Comparison of ENCODE assay signal across 15 cellular contexts in genomic region chr14:101103321-101103901, GRCh38.
DNase-seq lines count a peak whose midpoint lies in the region; ATAC-seq and TF ChIP-seq lines count a peak whose summit lies in the region.
"Had no signal": no experiment of that assay in that cellular context is flagged by ENCODE, and none has a peak within 500 bp of the region (broad histone marks: within the 10 kb centered on the region; RNA-seq: fewer than 3 reads in every experiment).

No MANE protein-coding gene starts in this region.

- H3K56ac ChIP-seq in mesendoderm (ENCODE audit: low read length), result peak overlapping the region; percentile 71

- H3K36me3 Mint-ChIP-seq in endodermal cell (ENCODE audit: low read depth) (peaks cover 17% of the 10 kb centered on the region), HFFc6 (ENCODE audit: low read depth) (no peaks in the 10 kb centered on the region)
- H3K36me3 Mint-ChIP-seq: CD4-positive, CD25-positive, alpha-beta regulatory T cell; immature natural killer cell; memory B cell had no signal

- H3K9me3 Mint-ChIP-seq in endodermal cell, result peaks cover 35% of the 10 kb centered on the region
- H3K9me3 Mint-ChIP-seq in HFFc6, result peaks cover 12% of the 10 kb centered on the region

- no peak overlapping the region for H3K4me2 ChIP-seq in mesendoderm (ENCODE audit: low read length)

- no peak overlapping the region for H3K23ac ChIP-seq in mesendoderm (ENCODE audit: low read length)

- H2BK5ac ChIP-seq in mesendoderm (ENCODE audit: low read length), result peak overlapping the region; percentile 56

- no peak overlapping the region for H2BK15ac ChIP-seq in mesendoderm (replicated peaks; ENCODE audit: low read depth)

- H3K27ac ChIP-seq in endodermal cell (ENCODE audit: low read depth, low read length) (no peak overlapping the region), mesendoderm (ENCODE audit: low read depth, low read length) (no peak overlapping the region), upper lobe of right lung (no peak overlapping the region)
- H3K27ac ChIP-seq: tibial nerve had no signal

- TF ChIP-seq CTCF in endodermal cell (conservative IDR thresholded peaks at IDR 0.05) (peak; percentile 25), upper lobe of right lung (IDR thresholded peaks at IDR 0.05) (no peak), HFFc6 (IDR thresholded peaks at IDR 0.05) (no peak)

- no peak overlapping the region for H4K8ac ChIP-seq in mesendoderm (ENCODE audit: low read depth, low read length)

- no peaks in the 10 kb centered on the region for H3K79me2 ChIP-seq in mesendoderm (ENCODE audit: control insufficient read depth, insufficient read depth, low read length)

- H4K5ac ChIP-seq in mesendoderm (ENCODE audit: low read length), result no peak overlapping the region

- no peak for ATAC-seq in Right ventricle myocardium superior (ENCODE audit: poor library complexity)
- peak; percentile 19 for ATAC-seq in upper lobe of right lung

- H2AK5ac ChIP-seq in mesendoderm (ENCODE audit: low read length), result peak overlapping the region; percentile 97

- DNase-seq in cardiac septum (ENCODE audit: low spot score) (peak; percentile 70), Right ventricle myocardium superior (no peak), endodermal cell (peak; percentile 61), mesendoderm (peak; percentile 52), upper lobe of right lung (peak; percentile 60), HFFc6 (no peak), HuH-7 (ENCODE audit: low spot score) (no peak), COLO829 (ENCODE audit: low spot score) (no peak)
- DNase-seq: CD4-positive, CD25-positive, alpha-beta regulatory T cell; immature natural killer cell; NCI-H146; NCI-H82 had no signal

- no peaks in the 10 kb centered on the region for H3K27me3 ChIP-seq in endodermal cell (ENCODE audit: control insufficient read depth, insufficient read depth, low read length, poor library complexity, severe bottlenecking)
- no peaks in the 10 kb centered on the region for H3K27me3 ChIP-seq in mesendoderm (ENCODE audit: insufficient read depth, low read length, poor library complexity)
- no peaks in the 10 kb centered on the region for H3K27me3 ChIP-seq in upper lobe of right lung
- H3K27me3 ChIP-seq: tibial nerve had no signal

- H3K4me3 Mint-ChIP-seq in endodermal cell (no peak overlapping the region), HFFc6 (no peak overlapping the region)
- H3K4me3 Mint-ChIP-seq: CD4-positive, CD25-positive, alpha-beta regulatory T cell; immature natural killer cell; memory B cell; nephron had no signal

- no peak overlapping the region for H3K27ac Mint-ChIP-seq in endodermal cell
- no peak overlapping the region for H3K27ac Mint-ChIP-seq in HFFc6
- H3K27ac Mint-ChIP-seq: CD4-positive, CD25-positive, alpha-beta regulatory T cell; immature natural killer cell; memory B cell; nephron had no signal

- H3K36me3 ChIP-seq in endodermal cell (ENCODE audit: control insufficient read depth, insufficient read depth, low read length), result peaks cover 5% of the 10 kb centered on the region
- H3K36me3 ChIP-seq in mesendoderm (ENCODE audit: control insufficient read depth, insufficient read depth, low read length), result no peaks in the 10 kb centered on the region
- H3K36me3 ChIP-seq in upper lobe of right lung, result no peaks in the 10 kb centered on the region
- H3K36me3 ChIP-seq: tibial nerve had no signal

- no peak overlapping the region for H2BK120ac ChIP-seq in mesendoderm (ENCODE audit: low read depth, low read length)

- peaks cover 8% of the 10 kb centered on the region for H3K4me1 Mint-ChIP-seq in endodermal cell
- no peaks in the 10 kb centered on the region for H3K4me1 Mint-ChIP-seq in HFFc6 (ENCODE audit: low read depth)
- H3K4me1 Mint-ChIP-seq: CD4-positive, CD25-positive, alpha-beta regulatory T cell; immature natural killer cell; memory B cell had no signal

- H3K4me1 ChIP-seq in endodermal cell (ENCODE audit: control insufficient read depth, insufficient read depth, low read length) (no peaks in the 10 kb centered on the region), mesendoderm (ENCODE audit: control insufficient read depth, low read depth, low read length) (no peaks in the 10 kb centered on the region), upper lobe of right lung (no peaks in the 10 kb centered on the region)
- H3K4me1 ChIP-seq: tibial nerve had no signal

- intact Hi-C loops in cardiac septum (cut with DNase I), result no loop called here
- intact Hi-C loops in Right ventricle myocardium superior (cut with DNase I), result no loop called here
- intact Hi-C loops in upper lobe of right lung (cut with DNase I), result no loop called here

- H3K4me3 ChIP-seq in endodermal cell (ENCODE audit: low read length), result no peak overlapping the region
- no peak overlapping the region for H3K4me3 ChIP-seq in mesendoderm (ENCODE audit: low read length)
- H3K4me3 ChIP-seq in upper lobe of right lung, result no peak overlapping the region
- H3K4me3 ChIP-seq: tibial nerve had no signal

- H3K9ac ChIP-seq in endodermal cell (ENCODE audit: extremely low read depth, low read length, poor library complexity, severe bottlenecking) (no peak overlapping the region), mesendoderm (ENCODE audit: low read length) (no peak overlapping the region)

- WGBS in endodermal cell (ENCODE audit: insufficient coverage in 1 of 2, insufficient read length in 1 of 2), 2 experiments, result 92 to 96% methylated on average over 22 to 26 of the region's 26 CpGs
- no CpG with 5 or more reads among the region's 26 CpGs for WGBS in mesendoderm (ENCODE audit: extremely low coverage, insufficient coverage, low lambda C conversion rate)

- peaks cover 36% of the 10 kb centered on the region for H3K9me3 ChIP-seq in endodermal cell (ENCODE audit: control insufficient read depth, low read length)
- H3K9me3 ChIP-seq in upper lobe of right lung, result no peaks in the 10 kb centered on the region

- no peak overlapping the region for H3K18ac ChIP-seq in mesendoderm (ENCODE audit: low read length)

- H3K79me1 ChIP-seq in mesendoderm (ENCODE audit: low read length), result no peaks in the 10 kb centered on the region

- H3K4ac ChIP-seq in mesendoderm (ENCODE audit: low read depth, low read length), result no peak overlapping the region

- no peaks in the 10 kb centered on the region for H3K27me3 Mint-ChIP-seq in endodermal cell (ENCODE audit: insufficient read depth)
- H3K27me3 Mint-ChIP-seq in HFFc6 (ENCODE audit: insufficient read depth), result peaks cover 7% of the 10 kb centered on the region
- H3K27me3 Mint-ChIP-seq: memory B cell had no signal

Comparison
In these comparisons a context has a peak if more than half of its experiments do, and no peak if none do; other contexts are left out.
1. DNase-seq: peak in cardiac septum (single experiment), endodermal cell (single experiment), mesendoderm (single experiment) and upper lobe of right lung (single experiment); none in Right ventricle myocardium superior (single experiment), HFFc6 (single experiment), HuH-7 (single experiment) and COLO829 (single experiment).